8 cellular contexts compared by ENCODE assay signal in the genomic region with DNA sequence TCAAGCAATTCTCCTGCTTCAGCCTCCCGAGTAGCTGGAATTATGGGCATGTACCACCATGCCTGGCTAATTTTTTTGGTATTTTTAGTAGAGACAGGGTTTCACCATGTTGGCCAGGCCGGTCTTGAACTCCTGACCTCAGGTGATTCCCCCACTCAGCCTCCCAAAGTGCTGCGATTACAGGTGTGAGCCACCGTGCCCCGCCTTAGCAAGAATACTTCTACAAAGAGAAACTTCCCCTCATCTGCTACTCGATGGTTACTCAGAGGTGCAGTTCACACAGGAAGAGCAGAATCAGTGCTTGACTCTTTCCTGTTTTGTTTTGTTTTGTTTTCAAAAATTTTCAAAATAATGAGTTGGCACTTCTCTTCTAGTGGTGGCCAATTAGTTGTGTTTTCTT. TPM values are rescaled to one million over a fixed set of nuclear protein-coding genes. Genes with fewer than 3 reads are reported as not detected.
A peak's percentile ranks its signal among the peaks of the same experiment; 100 is the strongest.
DNase-seq lines count a peak whose midpoint lies in the region; ATAC-seq and TF ChIP-seq lines count a peak whose summit lies in the region.
"Not testable (repeated sequence)": the region's sequence is repeated elsewhere in the genome, so short reads cannot be mapped to it uniquely, and the experiment has no call there.

No MANE protein-coding gene starts in this region.

- not testable (repeated sequence) for H3K9ac ChIP-seq in MM.1S (ENCODE audit: low read length)

- H3K4me3 ChIP-seq in CD8-positive, alpha-beta T cell (ENCODE audit: low read depth, low read length); MM.1S (ENCODE audit: low read length): not testable (repeated sequence)

- H3F3A ChIP-seq in MM.1S (ENCODE audit: insufficient read depth, low read length), result peaks cover 11% of the 10 kb centered on the region; the same call in 1 of the 2 replicates

- not testable (repeated sequence) for H3K27me3 Mint-ChIP-seq in CD8-positive, alpha-beta T cell (ENCODE audit: low read depth); activated CD8-positive, alpha-beta T cell treated with anti-CD3 and anti-CD28 coated beads for 36 hours; effector memory CD8-positive, alpha-beta T cell; natural killer cell (ENCODE audit: low read depth in 2 of 2)

- H3K4me2 ChIP-seq in MM.1S (ENCODE audit: low read depth, low read length), result not testable (repeated sequence)

- H2AFZ ChIP-seq in MM.1S (ENCODE audit: low read length), result not testable (repeated sequence)

- not testable (repeated sequence) for H3K9me3 ChIP-seq in CD8-positive, alpha-beta T cell (ENCODE audit: low read length); MM.1S (replicated peaks; ENCODE audit: insufficient read depth, low read length)

- peak; percentile 34 for ATAC-seq in CD8-positive, alpha-beta T cell
- ATAC-seq in activated CD8-positive, alpha-beta T cell treated with anti-CD3 and anti-CD28 coated beads for 36 hours, result peak; percentile 41
- ATAC-seq in effector memory CD8-positive, alpha-beta T cell (replicated peaks), result peak; percentile 77
- ATAC-seq in natural killer cell, result peak; percentile 81 to 93 (median 90)

- H3K27me3 ChIP-seq in CD8-positive, alpha-beta T cell (ENCODE audit: insufficient read depth, low read length); MM.1S (replicated peaks; ENCODE audit: insufficient read depth, low read length): not testable (repeated sequence)

- not testable (repeated sequence) for H3K4me1 Mint-ChIP-seq in CD8-positive, alpha-beta T cell (ENCODE audit: low read depth)
- H3K4me1 Mint-ChIP-seq in activated CD8-positive, alpha-beta T cell treated with anti-CD3 and anti-CD28 coated beads for 36 hours (ENCODE audit: low read depth), result peaks cover 19% of the 10 kb centered on the region
- H3K4me1 Mint-ChIP-seq in effector memory CD8-positive, alpha-beta T cell (ENCODE audit: low read depth in 2 of 2), result peaks cover 20 to 27% of the 10 kb centered on the region in 2 donors
- peaks cover 8 to 16% of the 10 kb centered on the region in 2 donors for H3K4me1 Mint-ChIP-seq in natural killer cell

- intact Hi-C loops in CD8-positive, alpha-beta T cell (cut with DNase I, micrococcal nuclease); activated CD8-positive, alpha-beta T cell treated with anti-CD3 and anti-CD28 coated beads for 36 hours (cut with micrococcal nuclease); natural killer cell (cut with micrococcal nuclease): not testable (repeated sequence)

- H3K36me3 Mint-ChIP-seq in CD8-positive, alpha-beta T cell; activated CD8-positive, alpha-beta T cell treated with anti-CD3 and anti-CD28 coated beads for 36 hours (ENCODE audit: low read depth); effector memory CD8-positive, alpha-beta T cell (ENCODE audit: insufficient read depth); natural killer cell: not testable (repeated sequence)

- DNase-seq in CD8-positive, alpha-beta T cell, result peak in 1 of 7 experiments; percentile 22
- peak; percentile 17 for DNase-seq in MM.1S
- peak; percentile 11 for DNase-seq in activated CD4-positive, CD25-positive, alpha-beta regulatory T cell treated with anti-CD3 and anti-CD28 coated beads, Interleukin-2, amount 50 U/mL, for 16 hours (ENCODE audit: low read depth, low spot score)
- DNase-seq in activated CD8-positive, alpha-beta T cell treated with anti-CD3 and anti-CD28 coated beads for 36 hours, result peak; percentile 19
- peak; percentile 79 for DNase-seq in activated effector memory CD4-positive, alpha-beta T cell treated with anti-CD3 and anti-CD28 coated beads, Interleukin-2, amount 50 U/mL, for 16 hours
- DNase-seq in effector memory CD8-positive, alpha-beta T cell, result peak in 2 of 3 experiments; percentile 27 to 33
- peak; percentile 19 for DNase-seq in natural killer cell
- peak; percentile 5 to 38 for DNase-seq in stimulated activated CD4-positive, alpha-beta T cell treated with anti-CD3 and anti-CD28 coated beads, Interleukin-4, amount 100 ng/mL, for 4 hours

- not testable (repeated sequence) for H3K9me3 Mint-ChIP-seq in CD8-positive, alpha-beta T cell; activated CD8-positive, alpha-beta T cell treated with anti-CD3 and anti-CD28 coated beads for 36 hours; effector memory CD8-positive, alpha-beta T cell; natural killer cell

- not testable (repeated sequence) for H3K27ac Mint-ChIP-seq in CD8-positive, alpha-beta T cell
- H3K27ac Mint-ChIP-seq in activated CD8-positive, alpha-beta T cell treated with anti-CD3 and anti-CD28 coated beads for 36 hours, result peak overlapping the region; percentile 16
- H3K27ac Mint-ChIP-seq in effector memory CD8-positive, alpha-beta T cell, result peak overlapping the region; percentile 89 to 92
- peak overlapping the region; percentile 76 for H3K27ac Mint-ChIP-seq in natural killer cell

- not testable (repeated sequence) for H3K9me2 ChIP-seq in MM.1S (replicated peaks; ENCODE audit: insufficient read depth, low read length)

- H3K4me1 ChIP-seq in CD8-positive, alpha-beta T cell (ENCODE audit: insufficient read depth, low read length), result not testable (repeated sequence)
- H3K4me1 ChIP-seq in MM.1S (ENCODE audit: low read length), result peaks cover 14% of the 10 kb centered on the region

- not testable (repeated sequence) for H3K4me3 Mint-ChIP-seq in CD8-positive, alpha-beta T cell; activated CD8-positive, alpha-beta T cell treated with anti-CD3 and anti-CD28 coated beads for 36 hours
- peak overlapping the region in 1 of 2 donors; percentile 20 for H3K4me3 Mint-ChIP-seq in effector memory CD8-positive, alpha-beta T cell
- peak overlapping the region; percentile 17 for H3K4me3 Mint-ChIP-seq in natural killer cell

- not testable (repeated sequence) for H3K27ac ChIP-seq in CD8-positive, alpha-beta T cell (ENCODE audit: low read depth, low read length); MM.1S (ENCODE audit: low read length)

- H4K20me1 ChIP-seq in MM.1S (ENCODE audit: insufficient read depth, low read length), result not testable (repeated sequence)

- H3K36me3 ChIP-seq in CD8-positive, alpha-beta T cell (ENCODE audit: insufficient read depth, low read length); MM.1S (replicated peaks; ENCODE audit: insufficient read depth, low read length): not testable (repeated sequence)

- TF ChIP-seq CTCF in CD8-positive, alpha-beta T cell (IDR thresholded peaks at IDR 0.05); MM.1S (IDR thresholded peaks at IDR 0.05; ENCODE audit: low read length); activated CD8-positive, alpha-beta T cell treated with anti-CD3 and anti-CD28 coated beads for 36 hours (IDR thresholded peaks at IDR 0.05); natural killer cell (IDR thresholded peaks at IDR 0.05): not testable (repeated sequence)

- CTCF ChIA-PET in CD8-positive, alpha-beta T cell (lab: Charles Lee); activated CD8-positive, alpha-beta T cell treated with anti-CD3 and anti-CD28 coated beads for 36 hours (lab: Charles Lee): not testable (repeated sequence)

- POLR2A ChIA-PET in CD8-positive, alpha-beta T cell (lab: Charles Lee); activated CD8-positive, alpha-beta T cell treated with anti-CD3 and anti-CD28 coated beads for 36 hours (lab: Charles Lee): not testable (repeated sequence)

- H3K79me2 ChIP-seq in MM.1S (ENCODE audit: low read length), result not testable (repeated sequence)

RNA-seq across cellular contexts. Expression of gene OSBP2, which starts 15.3 kb away (rescaled TPM):
- total RNA-seq in CD8-positive, alpha-beta T cell, result 1 to 10 TPM; 1.1 to 1.3 TPM
- under 1 TPM; 0.58 to 0.72 TPM for total RNA-seq in activated CD8-positive, alpha-beta T cell treated with anti-CD3 and anti-CD28 coated beads for 36 hours
- 1 to 10 TPM in 1 of 3 donors, under 1 TPM in 2; 0.65 to 1.2 (median 0.79) TPM for total RNA-seq in natural killer cell

RNA-seq across cellular contexts. Expression of gene DUSP18, which starts 42.3 kb away (rescaled TPM):
- total RNA-seq in CD8-positive, alpha-beta T cell, result 1 to 10 TPM; 3.4 to 4.5 TPM
- 1 to 10 TPM; 4.1 to 4.4 TPM for total RNA-seq in activated CD8-positive, alpha-beta T cell treated with anti-CD3 and anti-CD28 coated beads for 36 hours
- total RNA-seq in natural killer cell, result 10 to 100 TPM; 10.2 to 12.8 (median 10.5) TPM

Comparison
In these comparisons a context has a peak if more than half of its experiments do, and no peak if none do; other contexts are left out.
1. ATAC-seq: peak in every context shown above with its lines; median percentile 90 in natural killer cell; 77 in effector memory CD8-positive, alpha-beta T cell; 41 in activated CD8-positive, alpha-beta T cell treated with anti-CD3 and anti-CD28 coated beads for 36 hours; 34 in CD8-positive, alpha-beta T cell.